Comparison of ENCODE assay signal across 24 cellular contexts in genomic region chr5:83109380-83109779, GRCh38.
"Had no signal": no experiment of that assay in that cellular context is flagged by ENCODE, and none has a peak within 500 bp of the region (broad histone marks: within the 10 kb centered on the region; RNA-seq: fewer than 3 reads in every experiment).

No MANE protein-coding gene starts in this region.

- H3K4me1 Mint-ChIP-seq: endodermal cell had no signal

- ATAC-seq: esophagus mucosa, foreskin keratinocyte, gastrocnemius medialis, gastroesophageal sphincter, heart left ventricle, heart right ventricle had no signal

- H3K4me3 Mint-ChIP-seq: dendritic cell treated with granulocyte-macrophage colony-stimulating factor and Interleukin-4, amounts not matched to agents 40 ng/mL and 50 ng/mL, for 4 days; endodermal cell had no signal

- H3K27me3 Mint-ChIP-seq: dendritic cell treated with granulocyte-macrophage colony-stimulating factor and Interleukin-4, amounts not matched to agents 40 ng/mL and 50 ng/mL, for 4 days had no signal

- H3K4me3 ChIP-seq: colonic mucosa, coronary artery, dorsolateral prefrontal cortex, esophagus muscularis mucosa, esophagus squamous epithelium, gastrocnemius medialis, gastroesophageal sphincter, heart left ventricle, heart right ventricle had no signal

- H3K9me3 ChIP-seq: colonic mucosa, esophagus muscularis mucosa, esophagus squamous epithelium, gastrocnemius medialis, gastroesophageal sphincter, heart left ventricle had no signal

- DNase-seq: colonic mucosa; cortex of kidney; dermis blood vessel endothelial cell; dorsolateral prefrontal cortex; effector CD4-positive, alpha-beta T cell; effector CD8-positive, alpha-beta T cell; effector memory CD4-positive, alpha-beta T cell; endodermal cell; erythroblast; esophagus squamous epithelium; foreskin fibroblast; foreskin keratinocyte; foreskin melanocyte; gastrocnemius medialis; glutamatergic neuron; head of caudate nucleus; heart left ventricle; heart right ventricle had no signal

- H3K36me3 ChIP-seq: colonic mucosa, esophagus muscularis mucosa, gastrocnemius medialis had no signal

- H3K27ac Mint-ChIP-seq: dendritic cell treated with granulocyte-macrophage colony-stimulating factor and Interleukin-4, amounts not matched to agents 40 ng/mL and 50 ng/mL, for 4 days; endodermal cell had no signal

- H3K27ac ChIP-seq: colonic mucosa, coronary artery, dorsolateral prefrontal cortex, epithelial cell of prostate, esophagus muscularis mucosa, esophagus squamous epithelium, foreskin keratinocyte, gastrocnemius medialis, gastroesophageal sphincter, heart left ventricle, heart right ventricle had no signal
